Comparison of ENCODE assay signal across 11 cellular contexts in the genomic region with DNA sequence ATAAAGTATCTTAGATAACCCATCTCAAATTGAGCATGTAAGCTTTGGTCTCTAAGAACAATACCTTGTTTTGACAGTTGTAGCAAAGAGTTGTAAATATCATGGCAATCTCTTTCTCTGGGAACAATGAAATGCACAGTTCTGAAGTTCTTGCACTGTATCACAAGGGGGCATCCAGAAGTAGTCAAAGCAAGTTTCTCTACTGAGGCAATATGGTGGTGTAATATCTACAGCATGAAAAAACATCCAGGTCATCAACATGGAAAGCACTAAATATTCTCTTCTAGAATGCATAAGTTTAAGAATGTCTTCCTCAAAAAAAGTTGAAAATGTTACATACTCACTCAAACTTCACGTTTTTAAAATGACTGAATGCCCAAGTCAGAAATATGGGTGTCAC. TPM values are rescaled to one million over a fixed set of nuclear protein-coding genes. Genes with fewer than 3 reads are reported as not detected.
DNase-seq lines count a peak whose midpoint lies in the region; ATAC-seq and TF ChIP-seq lines count a peak whose summit lies in the region.
"Had no signal": no experiment of that assay in that cellular context is flagged by ENCODE, and none has a peak within 500 bp of the region (broad histone marks: within the 10 kb centered on the region; RNA-seq: fewer than 3 reads in every experiment).

No MANE protein-coding gene starts in this region.

- H3K4me1 ChIP-seq in right cardiac atrium (ENCODE audit: control insufficient read depth, insufficient read depth, low read length), result no peaks in the 10 kb centered on the region
- H3K4me1 ChIP-seq: stomach had no signal

- no peak overlapping the region for H3K4me3 Mint-ChIP-seq in activated T-cell treated with anti-CD3 and anti-CD28 coated beads, Interleukin-2, amount 50 U/mL, for 72 hours

- H3K27me3 Mint-ChIP-seq in activated T-cell treated with anti-CD3 and anti-CD28 coated beads, Interleukin-2, amount 50 U/mL, for 72 hours (ENCODE audit: low read depth), result no peaks in the 10 kb centered on the region

- H3K27me3 ChIP-seq in right cardiac atrium (ENCODE audit: control insufficient read depth, insufficient read depth), result no peaks in the 10 kb centered on the region
- H3K27me3 ChIP-seq: stomach had no signal

- TF ChIP-seq CTCF in NB4 (IDR thresholded peaks at IDR 0.05; ENCODE audit: low read depth, low read length) (peak; percentile 35), retinal pigment epithelial cell (conservative IDR thresholded peaks at IDR 0.05; ENCODE audit: low read depth, low read length) (peak; percentile 44)

- no peaks in the 10 kb centered on the region for H3K9me3 ChIP-seq in right cardiac atrium (ENCODE audit: control insufficient read depth, low read length)
- H3K9me3 ChIP-seq: stomach had no signal

- no peak for DNase-seq in activated T-cell treated with anti-CD3 and anti-CD28 coated beads, Interleukin-2, amount 50 U/mL, for 72 hours
- no peak for DNase-seq in activated T-cell treated with anti-CD3 and anti-CD28 coated beads, Interleukin-2, amount 50 U/mL, for 48 hours
- peak; percentile 44 for DNase-seq in NB4 (ENCODE audit: low read depth)
- DNase-seq in dermis microvascular lymphatic vessel endothelial cell (ENCODE audit: low read depth in 2 of 2), result peak; percentile 12 to 26
- no peak for DNase-seq in retinal pigment epithelial cell (ENCODE audit: low read depth)
- DNase-seq in NCI-H146 (lab: John Stamatoyannopoulos, UW), result no peak
- DNase-seq in right cardiac atrium, result no peak
- DNase-seq: activated naive CD4-positive, alpha-beta T cell treated with Interleukin-2 at 50 U/mL for 16 hours; stomach had no signal

- intact Hi-C loops in right cardiac atrium (cut with DNase I), result no loop called here

- ATAC-seq in activated T-cell treated with anti-CD3 and anti-CD28 coated beads, Interleukin-2, amount 50 U/mL, for 72 hours (replicated peaks in 1 of 2), result peak; percentile 49 to 54
- ATAC-seq in right cardiac atrium (no peak), HG03460 (IDR thresholded peaks at IDR 0.05; ENCODE audit: unreplicated experiment) (no peak)

- H3K4me3 ChIP-seq in NB4 (ENCODE audit: low read depth, low read length) (no peak overlapping the region), retinal pigment epithelial cell (ENCODE audit: low read length) (no peak overlapping the region), right cardiac atrium (ENCODE audit: low read length) (no peak overlapping the region)
- H3K4me3 ChIP-seq: SK-N-MC, stomach had no signal

- no peak for TF ChIP-seq POLR2A in NB4 (IDR thresholded peaks at IDR 0.05; ENCODE audit: extremely low read depth, insufficient read length)

- H3K36me3 Mint-ChIP-seq in activated T-cell treated with anti-CD3 and anti-CD28 coated beads, Interleukin-2, amount 50 U/mL, for 72 hours (ENCODE audit: insufficient read depth in 2 of 2), result peaks cover 2 to 7% of the 10 kb centered on the region in 2 donors

- H3K4me1 Mint-ChIP-seq in activated T-cell treated with anti-CD3 and anti-CD28 coated beads, Interleukin-2, amount 50 U/mL, for 72 hours (ENCODE audit: low read depth), result no peaks in the 10 kb centered on the region

- no peak overlapping the region for H3K27ac Mint-ChIP-seq in activated T-cell treated with anti-CD3 and anti-CD28 coated beads, Interleukin-2, amount 50 U/mL, for 72 hours

- WGBS in right cardiac atrium, result 83% methylated on average over 1 of the region's 1 CpG

- no peak overlapping the region for H3K27ac ChIP-seq in right cardiac atrium (ENCODE audit: low read length)
- H3K27ac ChIP-seq: SK-N-MC, stomach had no signal

- H3K9me3 Mint-ChIP-seq in activated T-cell treated with anti-CD3 and anti-CD28 coated beads, Interleukin-2, amount 50 U/mL, for 72 hours, result no peaks in the 10 kb centered on the region

RNA-seq across cellular contexts. Expression of a gene that starts 19.6 kb away (rescaled TPM):
- 10 to 100 TPM; 14.4 to 15.6 TPM for total RNA-seq in activated T-cell treated with anti-CD3 and anti-CD28 coated beads, Interleukin-2, amount 50 U/mL, for 72 hours
- total RNA-seq in dermis microvascular lymphatic vessel endothelial cell (22.3 and 23.6 TPM in 2 replicates), right cardiac atrium (10 to 100 TPM; 15.8 to 17.3 (median 17.0) TPM)
- 7.5 TPM for polyA plus RNA-seq in right cardiac atrium

RNA-seq across cellular contexts. Expression of a gene that starts 33.7 kb away (rescaled TPM):
- 100 to 1,000 TPM in 1 of 2 donors, 10 to 100 TPM in 1; 96.6 to 102 TPM for total RNA-seq in activated T-cell treated with anti-CD3 and anti-CD28 coated beads, Interleukin-2, amount 50 U/mL, for 72 hours
- total RNA-seq in dermis microvascular lymphatic vessel endothelial cell, result 37.4 and 39.3 TPM in 2 replicates
- 10 to 100 TPM; 26.2 to 33.5 (median 27.6) TPM for total RNA-seq in right cardiac atrium
- 11.2 TPM for polyA plus RNA-seq in right cardiac atrium

Comparison
In these comparisons a context has a peak if more than half of its experiments do, and no peak if none do; other contexts are left out.
1. ATAC-seq: peak in activated T-cell treated with anti-CD3 and anti-CD28 coated beads, Interleukin-2, amount 50 U/mL, for 72 hours (2 of 2); none in right cardiac atrium (0 of 2) and HG03460 (single experiment).
2. DNase-seq: peak in NB4 (single experiment) and dermis microvascular lymphatic vessel endothelial cell (2 of 2); none in activated T-cell treated with anti-CD3 and anti-CD28 coated beads, Interleukin-2, amount 50 U/mL, for 72 hours (0 of 2), activated T-cell treated with anti-CD3 and anti-CD28 coated beads, Interleukin-2, amount 50 U/mL, for 48 hours (0 of 2), retinal pigment epithelial cell (single experiment), NCI-H146 (single experiment) and right cardiac atrium (0 of 3).